In genomic region chr4:121421594-121421993, GRCh38 we compare ENCODE assay signal across 11 cellular contexts. TPM values are rescaled to one million over a fixed set of nuclear protein-coding genes. Genes with fewer than 3 reads are reported as not detected.
DNase-seq lines count a peak whose midpoint lies in the region; TF ChIP-seq lines count a peak whose summit lies in the region.
"Had no signal": no experiment of that assay in that cellular context is flagged by ENCODE, and none has a peak within 500 bp of the region (broad histone marks: within the 10 kb centered on the region; RNA-seq: fewer than 3 reads in every experiment).

No MANE protein-coding gene starts in this region.

- no peak overlapping the region for H3K4me3 ChIP-seq in retinal pigment epithelial cell (ENCODE audit: low read length)
- no peak overlapping the region for H3K4me3 ChIP-seq in HAP-1

- H3K9me3 ChIP-seq in HAP-1, result no peaks in the 10 kb centered on the region

- TF ChIP-seq CTCF in retinal pigment epithelial cell (conservative IDR thresholded peaks at IDR 0.05; ENCODE audit: low read depth, low read length), result peak; percentile 39

- no peaks in the 10 kb centered on the region for H3K4me1 ChIP-seq in HAP-1

- in situ Hi-C loops in HAP-1 (cut with MboI; ENCODE audit: low sequenced_read_pairs), result no loop called here

- H3K27me3 ChIP-seq in HAP-1 (ENCODE audit: low read depth), result peaks cover 5% of the 10 kb centered on the region; the same call in 1 of the 2 replicates

- no peaks in the 10 kb centered on the region for H3K36me3 ChIP-seq in HAP-1 (replicated peaks)

- DNase-seq in SHP77 treated with DMSO at 0.1 percent for 48 hours (lab: John Stamatoyannopoulos, UW) (peak; percentile 1), SHP77 (lab: John Stamatoyannopoulos, UW) (no peak), NCI-H1092 (lab: John Stamatoyannopoulos, UW) (peak; percentile 26), dermis microvascular lymphatic vessel endothelial cell (ENCODE audit: low read depth in 2 of 2) (peak; percentile 14 to 16), retinal pigment epithelial cell (ENCODE audit: low read depth) (no peak), NCI-H510A treated with DMSO at 0.1 percent for 48 hours (lab: John Stamatoyannopoulos, UW) (no peak), HAP-1 (ENCODE audit: low spot score in 2 of 2) (no peak)
- no peak for DNase-seq in activated CD4-positive, CD25-positive, alpha-beta regulatory T cell treated with anti-CD3 and anti-CD28 coated beads, Interleukin-2, amount 50 U/mL, for 72 hours
- DNase-seq: NCI-H526 treated with DMSO at 0.1 percent for 48 hours; stimulated activated CD4-positive, alpha-beta T cell treated with anti-CD3 and anti-CD28 coated beads, Interleukin-12 subunit alpha, Interleukin-12 subunit beta, amount 100 ng/mL, for 4 hours had no signal

RNA-seq across cellular contexts. Expression of gene QRFPR, which starts 40.8 kb away (rescaled TPM):
- 0.13 and 0.90 TPM in 2 replicates for total RNA-seq in dermis microvascular lymphatic vessel endothelial cell
- total RNA-seq: mononuclear cell had no signal

Comparison
In these comparisons a context has a peak if more than half of its experiments do, and no peak if none do; other contexts are left out.
1. DNase-seq: peak in SHP77 treated with DMSO at 0.1 percent for 48 hours (single experiment), NCI-H1092 (single experiment) and dermis microvascular lymphatic vessel endothelial cell (2 of 2); none in SHP77 (0 of 2), retinal pigment epithelial cell (single experiment), activated CD4-positive, CD25-positive, alpha-beta regulatory T cell treated with anti-CD3 and anti-CD28 coated beads, Interleukin-2, amount 50 U/mL, for 72 hours (single experiment), NCI-H510A treated with DMSO at 0.1 percent for 48 hours (single experiment) and HAP-1 (0 of 2).